ENCODE assay signal across 13 cellular contexts in genomic region chr19:8459095-8459494, GRCh38. TPM values are rescaled to one million over a fixed set of nuclear protein-coding genes. Genes with fewer than 3 reads are reported as not detected.
A peak's percentile ranks its signal among the peaks of the same experiment; 100 is the strongest.
DNase-seq lines count a peak whose midpoint lies in the region; ATAC-seq and TF ChIP-seq lines count a peak whose summit lies in the region.
"Had no signal": no experiment of that assay in that cellular context is flagged by ENCODE, and none has a peak within 500 bp of the region (broad histone marks: within the 10 kb centered on the region; RNA-seq: fewer than 3 reads in every experiment).

No MANE protein-coding gene starts in this region.

- H3K27ac ChIP-seq in HCT116 (ENCODE audit: low read depth, low read length) (no peak overlapping the region; the same call in 1 of the 2 replicates), hepatocyte (peak overlapping the region; percentile 47), skeletal muscle tissue (ENCODE audit: low read depth, low read length) (peak overlapping the region; percentile 48)

- H3K9ac ChIP-seq in HCT116 (ENCODE audit: low read length) (no peak overlapping the region), skeletal muscle tissue (ENCODE audit: low read depth in 1 of 3, low read length in 3 of 3) (peak overlapping the region in 1 of 3 donors; percentile 36)

- CTCF ChIA-PET in HCT116 (lab: Charles Lee), result no interaction called here

- ATAC-seq in HCT116, result no peak
- ATAC-seq: naive thymus-derived CD8-positive, alpha-beta T cell had no signal

- H3K27me3 ChIP-seq in HCT116 (ENCODE audit: insufficient read depth, low read length) (no peaks in the 10 kb centered on the region), hepatocyte (no peaks in the 10 kb centered on the region), skeletal muscle tissue (ENCODE audit: control insufficient read depth in 3 of 3, insufficient read depth in 3 of 3, low read length in 3 of 3) (no peaks in the 10 kb centered on the region)

- POLR2A ChIA-PET in HCT116 (lab: Charles Lee), result no interaction called here

- H3K4me3 ChIP-seq in HCT116 (replicated peaks in 1 of 2; ENCODE audit: low read depth in 1 of 2, low read length in 2 of 2) (no peak overlapping the region), hepatocyte (no peak overlapping the region), skeletal muscle tissue (ENCODE audit: low read length in 3 of 3) (peak overlapping the region in 1 of 3 donors; percentile 35)

- TF ChIP-seq POLR2A in HCT116 (IDR thresholded peaks at IDR 0.05; ENCODE audit: borderline replicate concordance, extremely low read depth, insufficient read depth, insufficient read length), result no peak

- RAD21 ChIA-PET in HCT116 (lab: Charles Lee; ENCODE audit: low non-redundant PET in 1 of 2, low total read pairs in 2 of 2, uncharacterized antibody in 2 of 2, unreplicated experiment in 2 of 2), result no interaction called here

- 59% methylated on average over 7 of the region's 7 CpGs for WGBS in hepatocyte (ENCODE audit: low lambda C conversion rate, missing lambda C conversion rate)

- BruUV-seq in HCT116 (replicated peaks; lab: Mats Ljungman, UMichigan), result no TSS peak

- H4K20me1 ChIP-seq in HCT116 (ENCODE audit: insufficient read depth) (peaks cover 88% of the 10 kb centered on the region), hepatocyte (ENCODE audit: insufficient read depth, poor library complexity, severe bottlenecking) (peaks cover 100% of the 10 kb centered on the region)

- DNase-seq in HCT116 (ENCODE audit: low read depth, low spot score) (no peak), amniotic epithelial cell (ENCODE audit: low read depth) (peak; percentile 36), hepatocyte (ENCODE audit: low spot score) (no peak), iPS-NIHi7 (ENCODE audit: extremely low spot score) (no peak), inferior parietal cortex (ENCODE audit: extremely low spot score) (no peak), DMS79 treated with DMSO at 0.1 percent for 48 hours (lab: John Stamatoyannopoulos, UW) (no peak), NCI-H2107 treated with DMSO at 0.1 percent for 48 hours (lab: John Stamatoyannopoulos, UW; ENCODE audit: unreplicated experiment) (no peak)
- DNase-seq: CD4-positive, CD25-positive, alpha-beta regulatory T cell; GF-D8; MM.1S; naive thymus-derived CD8-positive, alpha-beta T cell had no signal

- H3K4me2 ChIP-seq in HCT116 (ENCODE audit: low read length), result peak overlapping the region; percentile 16; the same call in 1 of the 2 replicates
- peak overlapping the region; percentile 47 for H3K4me2 ChIP-seq in hepatocyte

- TF ChIP-seq CTCF in HCT116 (IDR thresholded peaks at IDR 0.05 in 2 of 3, conservative IDR thresholded peaks at IDR 0.05 in 1 of 3; ENCODE audit: borderline replicate concordance in 1 of 3, insufficient read depth in 1 of 3, low read depth in 2 of 3, low read length in 2 of 3) (no peak), hepatocyte (IDR thresholded peaks at IDR 0.05; ENCODE audit: poor library complexity) (no peak)

- intact Hi-C loops in HCT116 (cut with micrococcal nuclease), result no loop called here

- H3K36me3 ChIP-seq in HCT116 (ENCODE audit: control insufficient read depth in 1 of 2, insufficient read depth in 2 of 2, low read length in 2 of 2) (peaks cover 36 to 53% of the 10 kb centered on the region in 2 experiments), hepatocyte (replicated peaks; ENCODE audit: insufficient read depth, low read depth) (no peaks in the 10 kb centered on the region), skeletal muscle tissue (ENCODE audit: control insufficient read depth in 3 of 3, insufficient read depth in 3 of 3, low read length in 3 of 3) (peaks cover 12 to 18% (median 13%) of the 10 kb centered on the region in 3 donors)

- H3K4me1 ChIP-seq in HCT116 (ENCODE audit: control insufficient read depth in 1 of 2, insufficient read depth in 2 of 2, low read length in 2 of 2), result peaks cover 10 to 23% of the 10 kb centered on the region in 2 experiments
- peaks cover 49% of the 10 kb centered on the region for H3K4me1 ChIP-seq in hepatocyte (ENCODE audit: insufficient read depth)
- peaks cover 71 to 82% (median 81%) of the 10 kb centered on the region in 3 donors for H3K4me1 ChIP-seq in skeletal muscle tissue (ENCODE audit: control insufficient read depth in 3 of 3, insufficient read depth in 3 of 3, low read length in 3 of 3)

- H3K79me2 ChIP-seq in HCT116 (ENCODE audit: insufficient read depth, low read length) (peaks cover 100% of the 10 kb centered on the region), hepatocyte (peaks cover 100% of the 10 kb centered on the region)

- H3K9me2 ChIP-seq in HCT116 (ENCODE audit: insufficient read depth), result no peaks in the 10 kb centered on the region
- H3K9me2 ChIP-seq in hepatocyte (replicated peaks; ENCODE audit: insufficient read depth), result no peaks in the 10 kb centered on the region

- H3K9me3 ChIP-seq in HCT116 (ENCODE audit: control insufficient read depth in 1 of 2, insufficient read depth in 1 of 2, low read depth in 1 of 2, low read length in 2 of 2) (no peaks in the 10 kb centered on the region), hepatocyte (ENCODE audit: low read depth) (no peaks in the 10 kb centered on the region), skeletal muscle tissue (ENCODE audit: control insufficient read depth in 3 of 3, low read length in 3 of 3) (no peaks in the 10 kb centered on the region)

- TF ChIP-seq RAD21 in HCT116 (IDR thresholded peaks at IDR 0.05; ENCODE audit: low read depth), result no peak

- H2AFZ ChIP-seq in HCT116 (ENCODE audit: low read depth, low read length, poor library complexity, severe bottlenecking) (no peak overlapping the region), hepatocyte (no peak overlapping the region)

TF ChIP-seq in HCT116, 20 proteins besides CTCF, POLR2A, EP300 and RAD21 (continues in another document):
- TF ChIP-seq EGR1 (IDR thresholded peaks at IDR 0.05; ENCODE audit: low read depth), result no peak
- TF ChIP-seq, protein P1, sequence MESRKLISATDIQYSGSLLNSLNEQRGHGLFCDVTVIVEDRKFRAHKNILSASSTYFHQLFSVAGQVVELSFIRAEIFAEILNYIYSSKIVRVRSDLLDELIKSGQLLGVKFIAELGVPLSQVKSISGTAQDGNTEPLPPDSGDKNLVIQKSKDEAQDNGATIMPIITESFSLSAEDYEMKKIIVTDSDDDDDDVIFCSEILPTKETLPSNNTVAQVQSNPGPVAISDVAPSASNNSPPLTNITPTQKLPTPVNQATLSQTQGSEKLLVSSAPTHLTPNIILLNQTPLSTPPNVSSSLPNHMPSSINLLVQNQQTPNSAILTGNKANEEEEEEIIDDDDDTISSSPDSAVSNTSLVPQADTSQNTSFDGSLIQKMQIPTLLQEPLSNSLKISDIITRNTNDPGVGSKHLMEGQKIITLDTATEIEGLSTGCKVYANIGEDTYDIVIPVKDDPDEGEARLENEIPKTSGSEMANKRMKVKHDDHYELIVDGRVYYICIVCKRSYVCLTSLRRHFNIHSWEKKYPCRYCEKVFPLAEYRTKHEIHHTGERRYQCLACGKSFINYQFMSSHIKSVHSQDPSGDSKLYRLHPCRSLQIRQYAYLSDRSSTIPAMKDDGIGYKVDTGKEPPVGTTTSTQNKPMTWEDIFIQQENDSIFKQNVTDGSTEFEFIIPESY (IDR thresholded peaks at IDR 0.05; ENCODE audit: extremely low read depth, insufficient replicate concordance, low read length), result no peak
- TF ChIP-seq FOSL1 (IDR thresholded peaks at IDR 0.05; ENCODE audit: low read depth), result no peak
- TF ChIP-seq REST (IDR thresholded peaks at IDR 0.05; ENCODE audit: low read depth), result no peak
- TF ChIP-seq SRF (IDR thresholded peaks at IDR 0.05; ENCODE audit: low read depth), result no peak
- TF ChIP-seq JUND (IDR thresholded peaks at IDR 0.05), result no peak
- no peak for TF ChIP-seq ZNF274 (IDR thresholded peaks at IDR 0.05; ENCODE audit: low read depth, low read length)
- no peak for TF ChIP-seq ZFX (IDR thresholded peaks at IDR 0.05)
- TF ChIP-seq ELF1 (IDR thresholded peaks at IDR 0.05; ENCODE audit: borderline replicate concordance, low read depth), result no peak
- TF ChIP-seq SIN3A (IDR thresholded peaks at IDR 0.05; ENCODE audit: low read depth), result no peak

RNA-seq across cellular contexts. Expression of gene HNRNPM, which starts 14.3 kb away (rescaled TPM):
- total RNA-seq in HCT116 (2021; ENCODE audit: unreplicated experiment), result 298 TPM
- polyA plus RNA-seq in HCT116 (2012), result 187 and 244 TPM in 2 replicates
- 64.7 and 69.3 TPM in 2 replicates for total RNA-seq in hepatocyte
- polyA plus RNA-seq in hepatocyte, result 159 and 161 TPM in 2 replicates
- 59.0 TPM for total RNA-seq in skeletal muscle tissue

RNA-seq across cellular contexts. Expression of gene PRAM1, which starts 43.3 kb away (rescaled TPM):
- total RNA-seq in HCT116 (2021; ENCODE audit: unreplicated experiment) (1.3 TPM), hepatocyte (0.44 and 0.73 TPM in 2 replicates), skeletal muscle tissue (1.0 TPM)
- polyA plus RNA-seq in HCT116 (2012), result 1.3 and 1.5 TPM in 2 replicates
- 0.48 and 0.91 TPM in 2 replicates for polyA plus RNA-seq in hepatocyte
- total RNA-seq: epithelial cell of proximal tubule had no signal

RNA-seq across cellular contexts. Expression of gene MARCHF2, which starts 46.0 kb away (rescaled TPM):
- 22.5 TPM for total RNA-seq in HCT116 (2021; ENCODE audit: unreplicated experiment)
- polyA plus RNA-seq in HCT116 (2012), result 22.9 and 27.8 TPM in 2 replicates
- 39.0 and 73.5 TPM in 2 replicates for total RNA-seq in hepatocyte
- polyA plus RNA-seq in hepatocyte, result 32.9 and 38.5 TPM in 2 replicates
- total RNA-seq in skeletal muscle tissue, result 38.1 TPM

RNA-seq across cellular contexts. Expression of gene ZNF414, which starts 54.9 kb away (rescaled TPM):
- total RNA-seq in HCT116 (2021; ENCODE audit: unreplicated experiment), result 31.9 TPM
- 29.8 and 35.3 TPM in 2 replicates for polyA plus RNA-seq in HCT116 (2012)
- 3.8 and 5.7 TPM in 2 replicates for total RNA-seq in hepatocyte
- polyA plus RNA-seq in hepatocyte, result 54.2 and 54.3 TPM in 2 replicates
- total RNA-seq in skeletal muscle tissue, result 4.2 TPM
